23 cellular contexts compared by ENCODE assay signal in genomic region chr2:14188431-14188830, GRCh38.
A peak's percentile ranks its signal among the peaks of the same experiment; 100 is the strongest.
DNase-seq lines count a peak whose midpoint lies in the region; ATAC-seq, FAIRE-seq and TF ChIP-seq lines count a peak whose summit lies in the region.
"Had no signal": no experiment of that assay in that cellular context is flagged by ENCODE, and none has a peak within 500 bp of the region (broad histone marks: within the 10 kb centered on the region; RNA-seq: fewer than 3 reads in every experiment).

No MANE protein-coding gene starts in this region.

- no peaks in the 10 kb centered on the region for H4K20me1 ChIP-seq in mammary epithelial cell (ENCODE audit: insufficient read depth, low read length)
- no peaks in the 10 kb centered on the region for H4K20me1 ChIP-seq in keratinocyte (ENCODE audit: control insufficient read depth, extremely low read depth, insufficient read depth, low read length)
- H4K20me1 ChIP-seq: BLaER1 treated with 17β-estradiol and CSF1 and Interleukin-3, amounts not matched to agents 10 nM and 100 nM had no signal

- CTCF ChIA-PET in mammary epithelial cell (lab: Charles Lee; ENCODE audit: low non-redundant PET) = no interaction called here
- CTCF ChIA-PET in MCF 10A (lab: Yijun Ruan, JAX) = interaction anchor here (0.7 kb wide), 1 partner anchor 965 kb away, joined by 3 read pairs; no protein-coding TSS in a partner anchor

- H3K4me2 ChIP-seq in mammary epithelial cell (ENCODE audit: insufficient read depth, low read depth, low read length) = no peak overlapping the region
- no peak overlapping the region for H3K4me2 ChIP-seq in keratinocyte (ENCODE audit: control insufficient read depth, extremely low read depth, insufficient read depth, low read depth, low read length)
- H3K4me2 ChIP-seq: A549; BLaER1 treated with 17β-estradiol and CSF1 and Interleukin-3, amounts not matched to agents 10 nM and 100 nM had no signal

- H3K4me3 ChIP-seq in mammary epithelial cell (replicated peaks in 1 of 3; ENCODE audit: insufficient read depth in 1 of 3, low read depth in 2 of 3, low read length in 3 of 3) (no peak overlapping the region), keratinocyte (ENCODE audit: control insufficient read depth in 2 of 3, extremely low read depth in 1 of 3, insufficient read depth in 2 of 3, low read depth in 1 of 3, low read length in 3 of 3) (no peak overlapping the region)
- H3K4me3 ChIP-seq: A549; BLaER1 treated with 17β-estradiol and CSF1 and Interleukin-3, amounts not matched to agents 10 nM and 100 nM had no signal

- H3K79me2 ChIP-seq in mammary epithelial cell (ENCODE audit: insufficient read depth, low read length) (no peaks in the 10 kb centered on the region), keratinocyte (ENCODE audit: control insufficient read depth, insufficient read depth, low read length) (no peaks in the 10 kb centered on the region)

- POLR2A ChIA-PET in MCF 10A (lab: Yijun Ruan, JAX) = no interaction called here

- in situ Hi-C loops in mammary epithelial cell (cut with MboI; ENCODE audit: low sequenced_read_pairs in 2 of 2) = no loop called here

- TF ChIP-seq CTCF in mammary epithelial cell (conservative IDR thresholded peaks at IDR 0.05 in 1 of 2, IDR thresholded peaks at IDR 0.05 in 1 of 2; ENCODE audit: extremely low read depth in 1 of 2, insufficient read depth in 1 of 2, low read depth in 1 of 2, low read length in 2 of 2) (no peak), MCF 10A (IDR thresholded peaks at IDR 0.05; ENCODE audit: unreplicated experiment) (no peak), keratinocyte (optimal IDR thresholded peaks at IDR 0.05 in 1 of 3, IDR thresholded peaks at IDR 0.05 in 1 of 3, conservative IDR thresholded peaks at IDR 0.05 in 1 of 3; ENCODE audit: extremely low read depth in 1 of 3, insufficient read depth in 2 of 3, low read length in 3 of 3) (no peak)

- H2AFZ ChIP-seq in mammary epithelial cell (ENCODE audit: low read depth, low read length) (peak overlapping the region; percentile 68), keratinocyte (ENCODE audit: control insufficient read depth, low read length) (peak overlapping the region; percentile 36)

- H3K4me1 ChIP-seq in mammary epithelial cell (ENCODE audit: insufficient read depth, low read length) = peaks cover 24% of the 10 kb centered on the region
- peaks cover 16% of the 10 kb centered on the region for H3K4me1 ChIP-seq in keratinocyte (ENCODE audit: control insufficient read depth, extremely low read depth, insufficient read depth, low read length)
- H3K4me1 ChIP-seq: A549; BLaER1 treated with 17β-estradiol and CSF1 and Interleukin-3, amounts not matched to agents 10 nM and 100 nM; Caco-2 had no signal

- no peak for ATAC-seq in HG03280 (IDR thresholded peaks at IDR 0.05; ENCODE audit: unreplicated experiment)
- ATAC-seq: A549; CD8-positive, alpha-beta T cell had no signal

- H3K9me3 Mint-ChIP-seq in MCF 10A (ENCODE audit: unreplicated experiment) = no peaks in the 10 kb centered on the region

- no peaks in the 10 kb centered on the region for H3K9me1 ChIP-seq in keratinocyte (ENCODE audit: control insufficient read depth, extremely low read depth, insufficient read depth, low read length)

- no peak overlapping the region for H3K9ac ChIP-seq in mammary epithelial cell (ENCODE audit: insufficient read depth, low read length)
- no peak overlapping the region for H3K9ac ChIP-seq in keratinocyte (ENCODE audit: control insufficient read depth, extremely low read depth, insufficient read depth, low read length)
- H3K9ac ChIP-seq: BLaER1 treated with 17β-estradiol and CSF1 and Interleukin-3, amounts not matched to agents 10 nM and 100 nM had no signal

- H3K4me3 Mint-ChIP-seq in MCF 10A (ENCODE audit: unreplicated experiment) = no peak overlapping the region
- H3K4me3 Mint-ChIP-seq: B cell; CD4-positive, alpha-beta T cell; CD8-positive, alpha-beta T cell had no signal

- H3K36me3 Mint-ChIP-seq in MCF 10A (ENCODE audit: insufficient read depth, unreplicated experiment) = no peaks in the 10 kb centered on the region
- H3K36me3 Mint-ChIP-seq: CD8-positive, alpha-beta T cell had no signal

- H3K27ac ChIP-seq in mammary epithelial cell (ENCODE audit: insufficient read depth, low read depth, low read length) (no peak overlapping the region), keratinocyte (ENCODE audit: control insufficient read depth, insufficient read depth, low read length) (no peak overlapping the region)
- H3K27ac ChIP-seq: 22Rv1; A549; BLaER1 treated with 17β-estradiol and CSF1 and Interleukin-3, amounts not matched to agents 10 nM and 100 nM; C4-2B had no signal

- dilution Hi-C loops in mammary epithelial cell (cut with HindIII; ENCODE audit: low sequenced_read_pairs) = loop anchor here (5.0 kb wide), 1 partner anchor 46 kb away; no protein-coding TSS in a partner anchor
- dilution Hi-C loops in keratinocyte (cut with MboI; ENCODE audit: extremely low pct_ligation_motif_present, low sequenced_read_pairs) = no loop called here

- H3K4me1 Mint-ChIP-seq in MCF 10A (ENCODE audit: insufficient read depth, unreplicated experiment) = peaks cover 12% of the 10 kb centered on the region
- H3K4me1 Mint-ChIP-seq: B cell had no signal

- H3K27me3 Mint-ChIP-seq in MCF 10A (ENCODE audit: insufficient read depth, unreplicated experiment) = no peaks in the 10 kb centered on the region
- H3K27me3 Mint-ChIP-seq: B cell; CD4-positive, alpha-beta T cell had no signal

- H3K27ac Mint-ChIP-seq in MCF 10A (ENCODE audit: low read depth, unreplicated experiment) = no peak overlapping the region
- H3K27ac Mint-ChIP-seq: B cell; CD4-positive, alpha-beta T cell; CD8-positive, alpha-beta T cell had no signal

- BruUV-seq in mammary epithelial cell (replicated peaks; lab: Mats Ljungman, UMichigan) (no TSS peak), MCF 10A (replicated peaks; lab: Mats Ljungman, UMichigan) (no TSS peak)

- DNase-seq in mammary epithelial cell = no peak
- no peak for DNase-seq in MCF 10A (ENCODE audit: unreplicated experiment)
- peak; percentile 94 for DNase-seq in SK-N-DZ (ENCODE audit: low spot score)
- DNase-seq in keratinocyte (ENCODE audit: low read depth, low spot score) = no peak
- no peak for DNase-seq in kidney glomerular epithelial cell (lab: John Stamatoyannopoulos, UW)
- DNase-seq in stimulated activated naive CD4-positive, alpha-beta T cell (lab: John Stamatoyannopoulos, UW) = no peak
- DNase-seq: AML-193; Caco-2; Calu3; CD4-positive, alpha-beta T cell; CD8-positive, alpha-beta T cell; DMS79 treated with DMSO at 0.1 percent for 48 hours; GF-D8 had no signal

- 99% methylated on average over 5 of the region's 5 CpGs for WGBS in mammary epithelial cell (ENCODE audit: low coverage, missing lambda C conversion rate)

- H3K9me3 ChIP-seq in mammary epithelial cell (replicated peaks; ENCODE audit: insufficient read depth, low read length) = peaks cover under 1% of the 10 kb centered on the region
- no peaks in the 10 kb centered on the region for H3K9me3 ChIP-seq in keratinocyte (ENCODE audit: control insufficient read depth, low read depth, low read length)
- H3K9me3 ChIP-seq: A549, Caco-2 had no signal

- intact Hi-C loops in mammary epithelial cell (cut with micrococcal nuclease) = no loop called here
- intact Hi-C loops in MCF 10A (cut with micrococcal nuclease) = no loop called here

- FAIRE-seq in keratinocyte (lab: Jason Lieb, UNC) = peak; percentile 48
- FAIRE-seq: A549, D721Med, G401.6, GM12891, GM19239 had no signal

- H3K27me3 ChIP-seq in mammary epithelial cell (ENCODE audit: insufficient read depth, low read length) (no peaks in the 10 kb centered on the region), keratinocyte (ENCODE audit: control insufficient read depth, extremely low read depth, insufficient read depth, low read length) (no peaks in the 10 kb centered on the region)
- H3K27me3 ChIP-seq: BLaER1 treated with 17β-estradiol and CSF1 and Interleukin-3, amounts not matched to agents 10 nM and 100 nM had no signal

- H3K36me3 ChIP-seq in mammary epithelial cell (ENCODE audit: insufficient read depth, low read length) (no peaks in the 10 kb centered on the region), keratinocyte (ENCODE audit: control insufficient read depth in 2 of 2, extremely low read depth in 1 of 2, insufficient read depth in 2 of 2, low read length in 2 of 2) (no peaks in the 10 kb centered on the region)
- H3K36me3 ChIP-seq: BLaER1 treated with 17β-estradiol and CSF1 and Interleukin-3, amounts not matched to agents 10 nM and 100 nM had no signal
